ENCODE assay signal across 1 cellular context in the genomic region with DNA sequence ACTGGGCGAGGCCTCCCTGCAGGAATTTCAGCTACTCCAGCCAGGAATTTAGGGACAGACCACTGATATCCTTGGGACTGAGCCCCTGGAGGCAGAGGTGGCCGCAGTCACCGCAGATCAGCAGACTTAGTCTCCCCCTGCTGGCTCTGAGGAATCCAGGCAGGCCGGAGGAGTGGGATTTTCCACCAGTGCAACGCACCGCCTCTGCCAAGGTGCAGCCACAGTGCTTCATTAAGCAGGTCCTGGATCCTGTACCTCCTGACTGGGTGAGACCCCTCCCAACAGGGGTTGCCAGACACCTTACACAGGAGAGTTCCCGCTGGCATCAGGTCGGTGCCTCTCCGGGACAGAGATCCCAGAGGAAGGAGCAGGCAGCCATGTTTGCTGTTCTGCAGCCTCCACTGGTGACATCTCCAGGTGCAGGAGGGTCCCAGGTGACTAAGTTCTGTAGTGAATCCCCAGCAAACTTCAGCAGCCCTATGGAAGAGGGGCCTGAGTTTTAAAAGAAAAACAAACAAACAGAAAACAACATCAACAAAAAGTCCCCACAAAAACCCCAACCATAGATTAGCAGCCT.
TF ChIP-seq lines count a peak whose summit lies in the region.

No MANE protein-coding gene starts in this region.

TF ChIP-seq in GM23338, 12 proteins besides CTCF, POLR2A, EP300 and RAD21:
- TF ChIP-seq, protein P1, sequence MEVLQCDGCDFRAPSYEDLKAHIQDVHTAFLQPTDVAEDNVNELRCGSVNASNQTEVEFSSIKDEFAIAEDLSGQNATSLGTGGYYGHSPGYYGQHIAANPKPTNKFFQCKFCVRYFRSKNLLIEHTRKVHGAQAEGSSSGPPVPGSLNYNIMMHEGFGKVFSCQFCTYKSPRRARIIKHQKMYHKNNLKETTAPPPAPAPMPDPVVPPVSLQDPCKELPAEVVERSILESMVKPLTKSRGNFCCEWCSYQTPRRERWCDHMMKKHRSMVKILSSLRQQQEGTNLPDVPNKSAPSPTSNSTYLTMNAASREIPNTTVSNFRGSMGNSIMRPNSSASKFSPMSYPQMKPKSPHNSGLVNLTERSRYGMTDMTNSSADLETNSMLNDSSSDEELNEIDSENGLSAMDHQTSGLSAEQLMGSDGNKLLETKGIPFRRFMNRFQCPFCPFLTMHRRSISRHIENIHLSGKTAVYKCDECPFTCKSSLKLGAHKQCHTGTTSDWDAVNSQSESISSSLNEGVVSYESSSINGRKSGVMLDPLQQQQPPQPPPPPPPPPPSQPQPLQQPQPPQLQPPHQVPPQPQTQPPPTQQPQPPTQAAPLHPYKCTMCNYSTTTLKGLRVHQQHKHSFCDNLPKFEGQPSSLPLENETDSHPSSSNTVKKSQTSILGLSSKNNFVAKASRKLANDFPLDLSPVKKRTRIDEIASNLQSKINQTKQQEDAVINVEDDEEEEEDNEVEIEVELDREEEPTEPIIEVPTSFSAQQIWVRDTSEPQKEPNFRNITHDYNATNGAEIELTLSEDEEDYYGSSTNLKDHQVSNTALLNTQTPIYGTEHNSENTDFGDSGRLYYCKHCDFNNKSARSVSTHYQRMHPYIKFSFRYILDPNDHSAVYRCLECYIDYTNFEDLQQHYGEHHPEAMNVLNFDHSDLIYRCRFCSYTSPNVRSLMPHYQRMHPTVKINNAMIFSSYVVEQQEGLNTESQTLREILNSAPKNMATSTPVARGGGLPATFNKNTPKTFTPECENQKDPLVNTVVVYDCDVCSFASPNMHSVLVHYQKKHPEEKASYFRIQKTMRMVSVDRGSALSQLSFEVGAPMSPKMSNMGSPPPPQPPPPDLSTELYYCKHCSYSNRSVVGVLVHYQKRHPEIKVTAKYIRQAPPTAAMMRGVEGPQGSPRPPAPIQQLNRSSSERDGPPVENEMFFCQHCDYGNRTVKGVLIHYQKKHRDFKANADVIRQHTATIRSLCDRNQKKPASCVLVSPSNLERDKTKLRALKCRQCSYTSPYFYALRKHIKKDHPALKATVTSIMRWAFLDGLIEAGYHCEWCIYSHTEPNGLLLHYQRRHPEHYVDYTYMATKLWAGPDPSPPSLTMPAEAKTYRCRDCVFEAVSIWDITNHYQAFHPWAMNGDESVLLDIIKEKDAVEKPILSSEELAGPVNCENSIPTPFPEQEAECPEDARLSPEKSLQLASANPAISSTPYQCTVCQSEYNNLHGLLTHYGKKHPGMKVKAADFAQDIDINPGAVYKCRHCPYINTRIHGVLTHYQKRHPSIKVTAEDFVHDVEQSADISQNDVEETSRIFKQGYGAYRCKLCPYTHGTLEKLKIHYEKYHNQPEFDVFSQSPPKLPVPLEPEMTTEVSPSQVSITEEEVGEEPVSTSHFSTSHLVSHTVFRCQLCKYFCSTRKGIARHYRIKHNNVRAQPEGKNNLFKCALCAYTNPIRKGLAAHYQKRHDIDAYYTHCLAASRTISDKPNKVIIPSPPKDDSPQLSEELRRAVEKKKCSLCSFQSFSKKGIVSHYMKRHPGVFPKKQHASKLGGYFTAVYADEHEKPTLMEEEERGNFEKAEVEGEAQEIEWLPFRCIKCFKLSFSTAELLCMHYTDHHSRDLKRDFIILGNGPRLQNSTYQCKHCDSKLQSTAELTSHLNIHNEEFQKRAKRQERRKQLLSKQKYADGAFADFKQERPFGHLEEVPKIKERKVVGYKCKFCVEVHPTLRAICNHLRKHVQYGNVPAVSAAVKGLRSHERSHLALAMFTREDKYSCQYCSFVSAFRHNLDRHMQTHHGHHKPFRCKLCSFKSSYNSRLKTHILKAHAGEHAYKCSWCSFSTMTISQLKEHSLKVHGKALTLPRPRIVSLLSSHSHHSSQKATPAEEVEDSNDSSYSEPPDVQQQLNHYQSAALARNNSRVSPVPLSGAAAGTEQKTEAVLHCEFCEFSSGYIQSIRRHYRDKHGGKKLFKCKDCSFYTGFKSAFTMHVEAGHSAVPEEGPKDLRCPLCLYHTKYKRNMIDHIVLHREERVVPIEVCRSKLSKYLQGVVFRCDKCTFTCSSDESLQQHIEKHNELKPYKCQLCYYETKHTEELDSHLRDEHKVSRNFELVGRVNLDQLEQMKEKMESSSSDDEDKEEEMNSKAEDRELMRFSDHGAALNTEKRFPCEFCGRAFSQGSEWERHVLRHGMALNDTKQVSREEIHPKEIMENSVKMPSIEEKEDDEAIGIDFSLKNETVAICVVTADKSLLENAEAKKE (CRISPR knock-in tag; IDR thresholded peaks at IDR 0.05), result 0 out of 2 replicates have a peak, but pooled peaks have one; percentile 23
- TF ChIP-seq ZNF331 (CRISPR knock-in tag; IDR thresholded peaks at IDR 0.05; ENCODE audit: low read depth), result no peak
